8 cellular contexts compared by ENCODE assay signal in the genomic region with DNA sequence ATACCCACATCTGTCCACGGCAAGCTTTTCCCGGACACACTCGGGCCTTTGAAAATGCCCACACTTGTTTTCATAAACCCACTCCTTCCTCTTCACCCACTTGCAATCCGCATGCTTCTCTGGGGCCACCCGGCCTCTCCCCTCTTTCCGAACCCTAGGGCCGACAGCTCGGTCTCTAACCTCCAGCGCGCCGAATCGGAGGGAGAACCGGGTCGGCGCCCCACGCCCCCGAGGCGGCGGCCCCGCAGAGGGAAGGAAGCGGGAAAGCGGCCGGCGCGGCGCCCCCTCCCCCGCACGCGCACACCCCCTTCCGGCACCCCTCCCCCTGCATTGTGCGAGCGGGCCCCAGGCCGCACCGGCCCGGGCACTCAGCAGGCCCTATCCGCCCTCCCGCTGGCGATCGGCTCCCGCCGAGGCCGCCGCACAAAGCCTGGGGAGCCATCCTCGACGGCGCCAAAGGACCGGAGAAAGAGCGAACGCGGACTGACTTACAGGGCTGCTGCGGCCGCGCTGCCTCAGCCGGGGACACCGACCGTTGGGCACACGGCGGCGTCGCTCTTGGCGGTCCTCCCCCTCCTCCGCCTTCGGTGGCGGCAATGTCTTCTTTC. TPM values are rescaled to one million over a fixed set of nuclear protein-coding genes. Genes with fewer than 3 reads are reported as not detected.
DNase-seq lines count a peak whose midpoint lies in the region; ATAC-seq and TF ChIP-seq lines count a peak whose summit lies in the region.

No MANE protein-coding gene starts in this region.

- peaks cover 31 to 48% (median 43%) of the 10 kb centered on the region in 4 donors for H3K4me1 Mint-ChIP-seq in CD4-positive, alpha-beta memory T cell
- H3K4me1 Mint-ChIP-seq in activated naive CD4-positive, alpha-beta T cell treated with anti-CD3 and anti-CD28 coated beads, Interleukin-2, amount 10 ng/mL, durations not matched to agents 7 days and 5 days = peaks cover 41% of the 10 kb centered on the region

- H3K9me3 ChIP-seq in CD4-positive, alpha-beta memory T cell (ENCODE audit: control insufficient read depth in 1 of 2, low read length in 2 of 2) = no peaks in the 10 kb centered on the region
- H3K9me3 ChIP-seq in RWPE2 (ENCODE audit: severe bottlenecking) = no peaks in the 10 kb centered on the region

- peaks cover 5 to 15% of the 10 kb centered on the region in 2 donors for H3K36me3 Mint-ChIP-seq in CD4-positive, alpha-beta memory T cell
- peaks cover 30% of the 10 kb centered on the region for H3K36me3 Mint-ChIP-seq in activated naive CD4-positive, alpha-beta T cell treated with anti-CD3 and anti-CD28 coated beads, Interleukin-2, amount 10 ng/mL, durations not matched to agents 7 days and 5 days

- intact Hi-C loops in CD4-positive, alpha-beta memory T cell (cut with micrococcal nuclease) = loop anchor here (1.0 to 5.0 kb wide), 8 partner anchors 24 to 1003 kb away; a partner anchor contains a TSS
- intact Hi-C loops in cardiac septum (cut with DNase I) = no loop called here
- intact Hi-C loops in posterior cingulate gyrus (cut with DNase I) = no loop called here

- H3K36me3 ChIP-seq in CD4-positive, alpha-beta memory T cell (ENCODE audit: insufficient read depth, low read length) = no peaks in the 10 kb centered on the region
- peaks cover 35% of the 10 kb centered on the region for H3K36me3 ChIP-seq in RWPE2 (ENCODE audit: low read depth)

- no peaks in the 10 kb centered on the region for H3K9me3 Mint-ChIP-seq in CD4-positive, alpha-beta memory T cell
- H3K9me3 Mint-ChIP-seq in activated naive CD4-positive, alpha-beta T cell treated with anti-CD3 and anti-CD28 coated beads, Interleukin-2, amount 10 ng/mL, durations not matched to agents 7 days and 5 days = no peaks in the 10 kb centered on the region

- H3K4me3 ChIP-seq in CD4-positive, alpha-beta memory T cell (ENCODE audit: low read length in 2 of 2) = peak overlapping the region; percentile 53 to 66
- peak overlapping the region; percentile 75 for H3K4me3 ChIP-seq in RWPE2 (ENCODE audit: severe bottlenecking)

- CTCF ChIA-PET in CD4-positive, alpha-beta memory T cell (lab: Charles Lee; ENCODE audit: partially characterized antibody) = interaction anchor here (2.8 kb wide), 1 partner anchor 23 kb away, joined by 31 read pairs; no protein-coding TSS in a partner anchor
- CTCF ChIA-PET in activated naive CD4-positive, alpha-beta T cell treated with anti-CD3 and anti-CD28 coated beads, Interleukin-2, amount 10 ng/mL, durations not matched to agents 7 days and 5 days (lab: Charles Lee) = interaction anchor here (1.0 to 2.3 kb wide), 2 partner anchors 24 to 61 kb away, joined by 3 to 24 read pairs; no protein-coding TSS in a partner anchor

- POLR2A ChIA-PET in CD4-positive, alpha-beta memory T cell (lab: Charles Lee; ENCODE audit: partially characterized antibody) = interaction anchor here (1.0 to 3.4 kb wide), 5 partner anchors 9 to 301 kb away, joined by 4 to 19 read pairs (median 14); a partner anchor contains a TSS

- no peaks in the 10 kb centered on the region for H3K27me3 ChIP-seq in CD4-positive, alpha-beta memory T cell (ENCODE audit: insufficient read depth, low read length)
- H3K27me3 ChIP-seq in RWPE2 (ENCODE audit: insufficient read depth, poor library complexity, severe bottlenecking) = no peaks in the 10 kb centered on the region

- H3K4me1 ChIP-seq in CD4-positive, alpha-beta memory T cell (ENCODE audit: insufficient read depth, low read length) = peaks cover 71% of the 10 kb centered on the region
- peaks cover 45% of the 10 kb centered on the region for H3K4me1 ChIP-seq in RWPE2 (ENCODE audit: insufficient read depth, poor library complexity, severe bottlenecking)

- H3K4me3 Mint-ChIP-seq in CD4-positive, alpha-beta memory T cell = peak overlapping the region in 7 of 8 donors; percentile 81 to 97 (median 94)
- no peak overlapping the region for H3K4me3 Mint-ChIP-seq in activated naive CD4-positive, alpha-beta T cell treated with anti-CD3 and anti-CD28 coated beads, Interleukin-2, amount 10 ng/mL, durations not matched to agents 7 days and 5 days

- H3K27me3 Mint-ChIP-seq in CD4-positive, alpha-beta memory T cell = no peaks in the 10 kb centered on the region
- no peaks in the 10 kb centered on the region for H3K27me3 Mint-ChIP-seq in activated naive CD4-positive, alpha-beta T cell treated with anti-CD3 and anti-CD28 coated beads, Interleukin-2, amount 10 ng/mL, durations not matched to agents 7 days and 5 days

- ATAC-seq in GM19351 (IDR thresholded peaks at IDR 0.05; ENCODE audit: unreplicated experiment) = peak; percentile 30
- ATAC-seq in HG03442 (IDR thresholded peaks at IDR 0.05; ENCODE audit: unreplicated experiment) = peak; percentile 22
- peak; percentile 33 for ATAC-seq in RWPE2 (ENCODE audit: low read depth)

- DNase-seq in CD4-positive, alpha-beta memory T cell = peak in 3 of 5 donors; percentile 58 to 76 (median 61)
- no peak for DNase-seq in RWPE2 (ENCODE audit: low spot score)
- DNase-seq in activated naive CD4-positive, alpha-beta T cell treated with anti-CD3 and anti-CD28 coated beads, Interleukin-2, amount 10 ng/mL, durations not matched to agents 7 days and 5 days = peak; percentile 68
- peak; percentile 83 for DNase-seq in cardiac septum (ENCODE audit: low spot score)
- DNase-seq in posterior cingulate gyrus = peak in 8 of 10 donors; percentile 16 to 91 (median 24)
- DNase-seq in ureter (ENCODE audit: low spot score) = peak; percentile 58

- H3K27ac Mint-ChIP-seq in CD4-positive, alpha-beta memory T cell = peak overlapping the region in 6 of 7 donors; percentile 64 to 93 (median 88)
- H3K27ac Mint-ChIP-seq in activated naive CD4-positive, alpha-beta T cell treated with anti-CD3 and anti-CD28 coated beads, Interleukin-2, amount 10 ng/mL, durations not matched to agents 7 days and 5 days = no peak overlapping the region

- no peak for TF ChIP-seq CTCF in RWPE2 (IDR thresholded peaks at IDR 0.05; ENCODE audit: poor library complexity, severe bottlenecking)

- peak overlapping the region; percentile 85 for H3K27ac ChIP-seq in CD4-positive, alpha-beta memory T cell (ENCODE audit: low read depth, low read length)
- peak overlapping the region; percentile 85 for H3K27ac ChIP-seq in RWPE2 (ENCODE audit: poor library complexity, severe bottlenecking)

RNA-seq across cellular contexts. Expression of a gene that starts 0.4 kb away (rescaled TPM):
- 100 to 1,000 TPM; 161 to 184 TPM for total RNA-seq in CD4-positive, alpha-beta memory T cell
- polyA plus RNA-seq in CD4-positive, alpha-beta memory T cell = 10 to 100 TPM; 20.3 to 20.5 TPM
- total RNA-seq in cardiac septum = 75.6 TPM
- 123 TPM for total RNA-seq in ureter
